Comparison of ENCODE assay signal across 8 cellular contexts in the genomic region with DNA sequence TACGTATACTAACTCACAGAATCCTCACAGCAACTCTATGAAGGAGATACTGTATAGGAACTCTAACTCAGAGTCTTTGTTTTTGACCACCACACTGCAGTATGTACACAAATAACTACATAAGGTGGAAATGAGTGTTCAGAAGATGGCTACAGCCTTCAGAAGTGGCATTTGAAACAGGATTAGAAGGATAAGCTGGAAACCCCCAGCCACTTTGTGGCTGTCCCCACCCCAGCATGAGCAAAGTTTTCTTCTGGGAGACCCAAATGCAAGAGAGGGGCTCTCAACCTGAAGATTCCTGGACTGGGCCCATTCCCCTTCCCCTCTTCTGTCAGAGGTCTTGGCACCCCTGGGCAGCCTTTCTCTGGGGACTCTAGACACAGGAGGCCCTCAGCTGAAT. TPM values are rescaled to one million over a fixed set of nuclear protein-coding genes. Genes with fewer than 3 reads are reported as not detected.
DNase-seq lines count a peak whose midpoint lies in the region; ATAC-seq, FAIRE-seq and TF ChIP-seq lines count a peak whose summit lies in the region.
"Had no signal": no experiment of that assay in that cellular context is flagged by ENCODE, and none has a peak within 500 bp of the region (broad histone marks: within the 10 kb centered on the region; RNA-seq: fewer than 3 reads in every experiment).

No MANE protein-coding gene starts in this region.

- RAD21 ChIA-PET in HCT116 (lab: Charles Lee; ENCODE audit: low non-redundant PET in 1 of 2, low total read pairs in 2 of 2, uncharacterized antibody in 2 of 2, unreplicated experiment in 2 of 2): interaction anchor here in 1 of 2 experiments (1.6 to 2.0 kb wide), 2 partner anchors 12 to 28 kb away, joined by 6 to 10 read pairs; no protein-coding TSS in a partner anchor

- H4K20me1 ChIP-seq in HCT116 (ENCODE audit: insufficient read depth) (no peaks in the 10 kb centered on the region), keratinocyte (ENCODE audit: control insufficient read depth, extremely low read depth, insufficient read depth, low read length) (no peaks in the 10 kb centered on the region)

- CTCF ChIA-PET in HCT116 (lab: Charles Lee): interaction anchor here (1.3 to 3.2 kb wide), 4 partner anchors 12 to 29 kb away, joined by 3 to 34 read pairs (median 20); no protein-coding TSS in a partner anchor

- peaks cover 68% of the 10 kb centered on the region for H3K79me2 ChIP-seq in HCT116 (ENCODE audit: insufficient read depth, low read length)
- peaks cover 75% of the 10 kb centered on the region for H3K79me2 ChIP-seq in keratinocyte (ENCODE audit: control insufficient read depth, insufficient read depth, low read length)

- ATAC-seq in HCT116 (no peak), GM19463 (IDR thresholded peaks at IDR 0.05; ENCODE audit: unreplicated experiment) (no peak), GM19328 (IDR thresholded peaks at IDR 0.05; ENCODE audit: unreplicated experiment) (no peak), GM21447 (IDR thresholded peaks at IDR 0.05; ENCODE audit: unreplicated experiment) (no peak)

- no peak overlapping the region for H3K9ac ChIP-seq in HCT116 (ENCODE audit: low read length)
- peak overlapping the region; percentile 96 for H3K9ac ChIP-seq in keratinocyte (ENCODE audit: control insufficient read depth, extremely low read depth, insufficient read depth, low read length)

- H3K4me3 ChIP-seq in HCT116 (replicated peaks in 1 of 2; ENCODE audit: low read depth in 1 of 2, low read length in 2 of 2) (no peak overlapping the region), keratinocyte (ENCODE audit: control insufficient read depth in 2 of 3, extremely low read depth in 1 of 3, insufficient read depth in 2 of 3, low read depth in 1 of 3, low read length in 3 of 3) (peak overlapping the region; percentile 76 to 89 (median 88)), stomach (peak overlapping the region; percentile 59 to 84 (median 72))

- H3K9me3 ChIP-seq in HCT116 (ENCODE audit: control insufficient read depth in 1 of 2, insufficient read depth in 1 of 2, low read depth in 1 of 2, low read length in 2 of 2) (no peaks in the 10 kb centered on the region), keratinocyte (ENCODE audit: control insufficient read depth, low read depth, low read length) (no peaks in the 10 kb centered on the region), stomach (no peaks in the 10 kb centered on the region)

- DNase-seq in HCT116 (ENCODE audit: low read depth, low spot score): no peak
- no peak for DNase-seq in activated T-helper 1 cell treated with anti-CD3 and anti-CD28 coated beads, Interleukin-12 subunit alpha, Interleukin-12 subunit beta, Interleukin-2, Interleukin-4 antibody, amounts not matched to agents 30 ng/mL and 10 ng/mL and 1 ng/mL, durations not matched to agents 14 hours and 24 hours and 36 hours (ENCODE audit: low spot score)
- no peak for DNase-seq in keratinocyte (ENCODE audit: low read depth, low spot score)
- DNase-seq in stomach: no peak
- DNase-seq: activated CD8-positive, alpha-beta memory T cell treated with anti-CD3 and anti-CD28 coated beads, Interleukin-2, amount 50 U/mL, for 4 hours had no signal

- no TSS peak for BruUV-seq in HCT116 (replicated peaks; lab: Mats Ljungman, UMichigan)

- FAIRE-seq in keratinocyte (lab: Jason Lieb, UNC): no peak

- H3K27me3 ChIP-seq in HCT116 (ENCODE audit: insufficient read depth, low read length) (no peaks in the 10 kb centered on the region), keratinocyte (ENCODE audit: control insufficient read depth, extremely low read depth, insufficient read depth, low read length) (no peaks in the 10 kb centered on the region), stomach (no peaks in the 10 kb centered on the region)

- TF ChIP-seq POLR2A in HCT116 (IDR thresholded peaks at IDR 0.05; ENCODE audit: borderline replicate concordance, extremely low read depth, insufficient read depth, insufficient read length): no peak
- no peak for TF ChIP-seq POLR2A in stomach (IDR thresholded peaks at IDR 0.05)

- intact Hi-C loops in HCT116 (cut with micrococcal nuclease) (no loop called here), stomach (cut with DNase I; ENCODE audit: low total_unique reads) (no loop called here)
- intact Hi-C loops in activated T-helper 1 cell treated with anti-CD3 and anti-CD28 coated beads, Interleukin-12 subunit alpha, Interleukin-12 subunit beta, Interleukin-2, Interleukin-4 antibody, amounts not matched to agents 30 ng/mL and 10 ng/mL and 1 ng/mL, durations not matched to agents 14 hours and 24 hours and 36 hours (cut with micrococcal nuclease): loop anchor here (1.0 to 2.0 kb wide), 2 partner anchors 61 to 68 kb away; no protein-coding TSS in a partner anchor

- peak overlapping the region; percentile 96 for H3K27ac Mint-ChIP-seq in activated T-helper 1 cell treated with anti-CD3 and anti-CD28 coated beads, Interleukin-12 subunit alpha, Interleukin-12 subunit beta, Interleukin-2, Interleukin-4 antibody, amounts not matched to agents 30 ng/mL and 10 ng/mL and 1 ng/mL, durations not matched to agents 14 hours and 24 hours and 36 hours

- H3K4me3 Mint-ChIP-seq in activated T-helper 1 cell treated with anti-CD3 and anti-CD28 coated beads, Interleukin-12 subunit alpha, Interleukin-12 subunit beta, Interleukin-2, Interleukin-4 antibody, amounts not matched to agents 30 ng/mL and 10 ng/mL and 1 ng/mL, durations not matched to agents 14 hours and 24 hours and 36 hours: peak overlapping the region; percentile 90

- no peak overlapping the region for H2AFZ ChIP-seq in HCT116 (ENCODE audit: low read depth, low read length, poor library complexity, severe bottlenecking)
- H2AFZ ChIP-seq in keratinocyte (ENCODE audit: control insufficient read depth, low read length): no peak overlapping the region

- no peak for TF ChIP-seq RAD21 in HCT116 (IDR thresholded peaks at IDR 0.05; ENCODE audit: low read depth)

- POLR2A ChIA-PET in HCT116 (lab: Charles Lee): interaction anchor here (1.4 to 3.3 kb wide), 3 partner anchors 13 to 29 kb away, joined by 6 to 14 read pairs (median 11); no protein-coding TSS in a partner anchor

- no peaks in the 10 kb centered on the region for H3K9me3 Mint-ChIP-seq in activated T-helper 1 cell treated with anti-CD3 and anti-CD28 coated beads, Interleukin-12 subunit alpha, Interleukin-12 subunit beta, Interleukin-2, Interleukin-4 antibody, amounts not matched to agents 30 ng/mL and 10 ng/mL and 1 ng/mL, durations not matched to agents 14 hours and 24 hours and 36 hours

- H3K4me1 ChIP-seq in HCT116 (ENCODE audit: control insufficient read depth in 1 of 2, insufficient read depth in 2 of 2, low read length in 2 of 2) (peaks cover 51 to 85% of the 10 kb centered on the region in 2 experiments), keratinocyte (ENCODE audit: control insufficient read depth, extremely low read depth, insufficient read depth, low read length) (peaks cover 77% of the 10 kb centered on the region), stomach (peaks cover 85 to 95% (median 87%) of the 10 kb centered on the region in 4 donors)

- dilution Hi-C loops in keratinocyte (cut with MboI; ENCODE audit: extremely low pct_ligation_motif_present, low sequenced_read_pairs): no loop called here

- peaks cover 6% of the 10 kb centered on the region for H3K9me1 ChIP-seq in keratinocyte (ENCODE audit: control insufficient read depth, extremely low read depth, insufficient read depth, low read length)

- TF ChIP-seq CTCF in HCT116 (IDR thresholded peaks at IDR 0.05 in 2 of 3, conservative IDR thresholded peaks at IDR 0.05 in 1 of 3; ENCODE audit: borderline replicate concordance in 1 of 3, insufficient read depth in 1 of 3, low read depth in 2 of 3, low read length in 2 of 3): no peak
- TF ChIP-seq CTCF in keratinocyte (optimal IDR thresholded peaks at IDR 0.05 in 1 of 3, IDR thresholded peaks at IDR 0.05 in 1 of 3, conservative IDR thresholded peaks at IDR 0.05 in 1 of 3; ENCODE audit: extremely low read depth in 1 of 3, insufficient read depth in 2 of 3, low read length in 3 of 3): no peak
- no peak for TF ChIP-seq CTCF in stomach (IDR thresholded peaks at IDR 0.05)

- peaks cover 87% of the 10 kb centered on the region for H3K4me1 Mint-ChIP-seq in activated T-helper 1 cell treated with anti-CD3 and anti-CD28 coated beads, Interleukin-12 subunit alpha, Interleukin-12 subunit beta, Interleukin-2, Interleukin-4 antibody, amounts not matched to agents 30 ng/mL and 10 ng/mL and 1 ng/mL, durations not matched to agents 14 hours and 24 hours and 36 hours (ENCODE audit: low read depth)

- no peak for TF ChIP-seq EP300 in stomach (IDR thresholded peaks at IDR 0.05)

- H3K4me2 ChIP-seq in HCT116 (ENCODE audit: low read length): no peak overlapping the region; the same call in 1 of the 2 replicates
- peak overlapping the region; percentile 100 for H3K4me2 ChIP-seq in keratinocyte (ENCODE audit: control insufficient read depth, extremely low read depth, insufficient read depth, low read depth, low read length)

- peak overlapping the region; percentile 95; the same call in 1 of the 2 replicates for H3K27ac ChIP-seq in HCT116 (ENCODE audit: low read depth, low read length)
- peak overlapping the region; percentile 98 for H3K27ac ChIP-seq in keratinocyte (ENCODE audit: control insufficient read depth, insufficient read depth, low read length)
- H3K27ac ChIP-seq in stomach: peak overlapping the region; percentile 98 to 100 (median 100)

- 69 to 97% (median 91%) methylated on average over 1 of the region's 1 CpG for WGBS in stomach, 5 donors

- H3K36me3 ChIP-seq in HCT116 (ENCODE audit: control insufficient read depth in 1 of 2, insufficient read depth in 2 of 2, low read length in 2 of 2) (no peaks in the 10 kb centered on the region), keratinocyte (ENCODE audit: control insufficient read depth in 2 of 2, extremely low read depth in 1 of 2, insufficient read depth in 2 of 2, low read length in 2 of 2) (peaks cover 0 to 9% of the 10 kb centered on the region in 2 experiments), stomach (no peaks in the 10 kb centered on the region)

- peaks cover 5% of the 10 kb centered on the region for H3K36me3 Mint-ChIP-seq in activated T-helper 1 cell treated with anti-CD3 and anti-CD28 coated beads, Interleukin-12 subunit alpha, Interleukin-12 subunit beta, Interleukin-2, Interleukin-4 antibody, amounts not matched to agents 30 ng/mL and 10 ng/mL and 1 ng/mL, durations not matched to agents 14 hours and 24 hours and 36 hours (ENCODE audit: low read depth)

- no peaks in the 10 kb centered on the region for H3K27me3 Mint-ChIP-seq in activated T-helper 1 cell treated with anti-CD3 and anti-CD28 coated beads, Interleukin-12 subunit alpha, Interleukin-12 subunit beta, Interleukin-2, Interleukin-4 antibody, amounts not matched to agents 30 ng/mL and 10 ng/mL and 1 ng/mL, durations not matched to agents 14 hours and 24 hours and 36 hours (ENCODE audit: insufficient read depth)

- no peaks in the 10 kb centered on the region for H3K9me2 ChIP-seq in HCT116 (ENCODE audit: insufficient read depth)

RNA-seq across cellular contexts. Expression of gene PNMA1, which starts 43.2 kb away (rescaled TPM):
- total RNA-seq in HCT116 (2021; ENCODE audit: unreplicated experiment): 24.6 TPM
- polyA plus RNA-seq in HCT116 (2012): 18.1 and 22.0 TPM in 2 replicates
- 29.7 and 30.6 TPM in 2 replicates for total RNA-seq in activated T-helper 1 cell treated with anti-CD3 and anti-CD28 coated beads, Interleukin-12 subunit alpha, Interleukin-12 subunit beta, Interleukin-2, Interleukin-4 antibody, amounts not matched to agents 30 ng/mL and 10 ng/mL and 1 ng/mL, durations not matched to agents 14 hours and 24 hours and 36 hours
- polyA plus RNA-seq in keratinocyte: 5.9 to 16.8 TPM (median 8.2 TPM) in 3 replicates
- polyA plus RNA-seq in keratinocyte (2011; ENCODE audit: low read depth): 12.9 TPM
- polyA plus RNA-seq in keratinocyte (2011; cell fraction: cytosol; rRNA removed): 10.9 and 12.3 TPM in 2 replicates
- polyA plus RNA-seq in keratinocyte (2011; cell fraction: nucleus; rRNA removed): 24.4 and 25.3 TPM in 2 replicates
- 19.9 and 21.2 TPM in 2 replicates for polyA plus RNA-seq in keratinocyte (2012; ENCODE audit: low replicate concordance)
- polyA minus RNA-seq in keratinocyte: 3.5 to 6.1 TPM (median 5.5 TPM) in 3 replicates
- polyA minus RNA-seq in keratinocyte (2011; cell fraction: cytosol; rRNA and poly(A)+ RNA removed): 7.5 TPM
- 6.1 and 8.4 TPM in 2 replicates for polyA minus RNA-seq in keratinocyte (2011; cell fraction: nucleus; rRNA and poly(A)+ RNA removed)
- 10 to 100 TPM; 17.9 to 42.3 (median 19.3) TPM for total RNA-seq in stomach
- 10 to 100 TPM; 13.9 to 17.1 (median 15.6) TPM for polyA plus RNA-seq in stomach

Comparison
In these comparisons a context has a peak if more than half of its experiments do, and no peak if none do; other contexts are left out.
1. H3K4me3 ChIP-seq: peak in keratinocyte (3 of 3) and stomach (4 of 4); none in HCT116 (0 of 2).
2. Peak in every context shown above with its lines, with median percentiles within 50 percentile points of each other: H3K27ac ChIP-seq.